12 cellular contexts compared by ENCODE assay signal in genomic region chr16:20884240-20884556, GRCh38. TPM values are rescaled to one million over a fixed set of nuclear protein-coding genes. Genes with fewer than 3 reads are reported as not detected.
A peak's percentile ranks its signal among the peaks of the same experiment; 100 is the strongest.
DNase-seq lines count a peak whose midpoint lies in the region; ATAC-seq, FAIRE-seq and TF ChIP-seq lines count a peak whose summit lies in the region.
"Had no signal": no experiment of that assay in that cellular context is flagged by ENCODE, and none has a peak within 500 bp of the region (broad histone marks: within the 10 kb centered on the region; RNA-seq: fewer than 3 reads in every experiment).

No MANE protein-coding gene starts in this region.

- no peak overlapping the region for H2AFZ ChIP-seq in K562 (ENCODE audit: low read depth, low read length)

- TF ChIP-seq POLR2A in K562 (conservative IDR thresholded peaks at IDR 0.05) = no peak

- no peak for ATAC-seq in K562

- H3K9me3 ChIP-seq in KOPT-K1 (ENCODE audit: insufficient read depth, low read length, poor library complexity, severe bottlenecking) (no peaks in the 10 kb centered on the region), K562 (replicated peaks; ENCODE audit: control insufficient read depth, insufficient read depth, low read depth, low read length) (no peaks in the 10 kb centered on the region), neutrophil (no peaks in the 10 kb centered on the region)
- H3K9me3 ChIP-seq: esophagus muscularis mucosa had no signal

- intact Hi-C loops in Calu3 (cut with micrococcal nuclease; ENCODE audit: unreplicated experiment) (no loop called here), K562 (cut with micrococcal nuclease) (no loop called here)

- no peaks in the 10 kb centered on the region for H3K79me2 ChIP-seq in K562 (ENCODE audit: control insufficient read depth, insufficient read depth, low read length)

- H3K27me3 ChIP-seq in K562 (ENCODE audit: control insufficient read depth in 2 of 2, insufficient read depth in 2 of 2, low read length in 2 of 2) (no peaks in the 10 kb centered on the region), neutrophil (no peaks in the 10 kb centered on the region)
- H3K27me3 ChIP-seq: esophagus muscularis mucosa had no signal

- no peak overlapping the region for H3K4me3 Mint-ChIP-seq in Calu3 (ENCODE audit: low read depth, unreplicated experiment)

- no peak for TF ChIP-seq RAD21 in K562 (CRISPR knock-in tag; conservative IDR thresholded peaks at IDR 0.05 in 1 of 2, IDR thresholded peaks at IDR 0.05 in 1 of 2)

- CTCF ChIA-PET in Calu3 (lab: Charles Lee) (no interaction called here), K562 (lab: Yijun Ruan, JAX; ENCODE audit: low intra/inter-chr PET ratio) (no interaction called here)

- H3K4me1 ChIP-seq in K562 (replicated peaks in 1 of 2; ENCODE audit: control insufficient read depth in 2 of 2, insufficient read depth in 2 of 2, low read length in 2 of 2) (peaks cover 0 to 10% of the 10 kb centered on the region in 2 experiments; a peak in 3 of 5 replicates), neutrophil (ENCODE audit: control insufficient read depth in 1 of 2, insufficient read depth in 1 of 2, low read depth in 1 of 2, low read length in 1 of 2) (peaks cover 29 to 31% of the 10 kb centered on the region in 2 experiments)

- H3K9ac ChIP-seq in K562 (ENCODE audit: insufficient read depth in 1 of 2, low read depth in 2 of 2, low read length in 2 of 2) = no peak overlapping the region

- POLR2A ChIA-PET in K562 (lab: Yijun Ruan, JAX) = interaction anchor here (0.9 to 1.3 kb wide), 4 partner anchors 8 to 48 kb away, joined by 3 to 4 read pairs (median 4); no protein-coding TSS in a partner anchor

- BruUV-seq in Calu3 (replicated peaks; lab: Mats Ljungman, UMichigan) = no TSS peak
- BruUV-seq in K562 (replicated peaks; lab: Mats Ljungman, UMichigan) = no TSS peak

- no peak for TF ChIP-seq CTCF in Calu3 (IDR thresholded peaks at IDR 0.05; ENCODE audit: unreplicated experiment)
- no peak for TF ChIP-seq CTCF in K562 (IDR thresholded peaks at IDR 0.05 in 2 of 3, conservative IDR thresholded peaks at IDR 0.05 in 1 of 3; ENCODE audit: insufficient read depth in 2 of 3, low read depth in 1 of 3, low read length in 3 of 3)
- no peak for TF ChIP-seq CTCF in neutrophil (IDR thresholded peaks at IDR 0.05)

- WGBS in K562 (ENCODE audit: insufficient coverage, low coverage, missing lambda C conversion rate) = 67% methylated on average over 1 of the region's 1 CpG

- in situ Hi-C loops in K562 (cut with MboI) = no loop called here

- H3K9me1 ChIP-seq in K562 (ENCODE audit: control insufficient read depth, insufficient read depth, low read length) = no peaks in the 10 kb centered on the region

- no peak overlapping the region for H3K4me3 ChIP-seq in K562
- no peak overlapping the region for H3K4me3 ChIP-seq in neutrophil (ENCODE audit: low read depth in 1 of 2, low read length in 1 of 2)
- H3K4me3 ChIP-seq: esophagus muscularis mucosa had no signal

- no peak for TF ChIP-seq EP300 in K562 (IDR thresholded peaks at IDR 0.05; ENCODE audit: low read length)

- H3K27me3 Mint-ChIP-seq in Calu3 (ENCODE audit: unreplicated experiment) = no peaks in the 10 kb centered on the region

- H3K27ac Mint-ChIP-seq in Calu3 (ENCODE audit: unreplicated experiment) = peak overlapping the region; percentile 4

- H3K36me3 Mint-ChIP-seq in Calu3 (ENCODE audit: insufficient read depth, unreplicated experiment) = peaks cover 4% of the 10 kb centered on the region

- H3K36me3 ChIP-seq in KOPT-K1 (ENCODE audit: insufficient read depth, low read length) (no peaks in the 10 kb centered on the region), K562 (ENCODE audit: control insufficient read depth, insufficient read depth, low read length) (no peaks in the 10 kb centered on the region), neutrophil (no peaks in the 10 kb centered on the region)

- DNase-seq in Calu3 (no peak), K562 (ENCODE audit: extremely low read depth in 1 of 4, low spot score in 3 of 4) (no peak), GM19240 (ENCODE audit: insufficient read length, low spot score) (no peak), NAMALWA (ENCODE audit: low spot score) (no peak), HPDE6-E6E7 (ENCODE audit: extremely low spot score) (no peak), NCI-H2227 (lab: John Stamatoyannopoulos, UW; ENCODE audit: unreplicated experiment) (no peak)
- DNase-seq: activated gamma-delta T cell treated with Interleukin-2 at 50 U/mL for 16 hours, midbrain, NCI-H510A treated with DMSO at 0.1 percent for 48 hours had no signal

- no peak for FAIRE-seq in K562 (lab: Jason Lieb, UNC)

- H3K9me3 Mint-ChIP-seq in Calu3 (ENCODE audit: low read depth, unreplicated experiment) = no peaks in the 10 kb centered on the region

- H3K27ac ChIP-seq in KOPT-K1 (ENCODE audit: low read depth, low read length, poor library complexity, severe bottlenecking) (peak overlapping the region; percentile 1), K562 (ENCODE audit: extremely low read depth, low read depth, low read length) (no peak overlapping the region), neutrophil (peak overlapping the region; percentile 35)

- no peak overlapping the region for H3K4me2 ChIP-seq in K562 (ENCODE audit: insufficient read depth, low read length)

- peaks cover 63% of the 10 kb centered on the region for H3K4me1 Mint-ChIP-seq in Calu3 (ENCODE audit: low read depth, unreplicated experiment)

- H4K20me1 ChIP-seq in K562 (replicated peaks; ENCODE audit: control insufficient read depth, insufficient read depth, low read length) = no peaks in the 10 kb centered on the region

TF ChIP-seq in K562, 482 proteins besides CTCF, POLR2A, EP300 and RAD21:
- TF ChIP-seq NCOA4 (IDR thresholded peaks at IDR 0.05; ENCODE audit: partially characterized antibody) = no peak
- TF ChIP-seq, protein P1, sequence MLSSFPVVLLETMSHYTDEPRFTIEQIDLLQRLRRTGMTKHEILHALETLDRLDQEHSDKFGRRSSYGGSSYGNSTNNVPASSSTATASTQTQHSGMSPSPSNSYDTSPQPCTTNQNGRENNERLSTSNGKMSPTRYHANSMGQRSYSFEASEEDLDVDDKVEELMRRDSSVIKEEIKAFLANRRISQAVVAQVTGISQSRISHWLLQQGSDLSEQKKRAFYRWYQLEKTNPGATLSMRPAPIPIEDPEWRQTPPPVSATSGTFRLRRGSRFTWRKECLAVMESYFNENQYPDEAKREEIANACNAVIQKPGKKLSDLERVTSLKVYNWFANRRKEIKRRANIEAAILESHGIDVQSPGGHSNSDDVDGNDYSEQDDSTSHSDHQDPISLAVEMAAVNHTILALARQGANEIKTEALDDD (IDR thresholded peaks at IDR 0.05) = peak; percentile 25; the same call in 1 of the 2 replicates
- no peak for TF ChIP-seq TFAM (CRISPR knock-in tag; conservative IDR thresholded peaks at IDR 0.05)

RNA-seq across cellular contexts. Expression of gene DCUN1D3, which starts 16.0 kb away (rescaled TPM):
- total RNA-seq in Calu3 (2022) (17.0 and 21.0 TPM in 2 replicates), K562 (2014; rRNA removed) (2.2 TPM in 2 replicates), K562 (2014; rRNA removed; fragmentation: Illumina TruSeq; extraction: Trizol) (2.2 and 3.2 TPM in 2 replicates), K562 (2015; rRNA removed; fragmentation: Illumina TruSeq; extraction: Trizol) (2.9 and 3.5 TPM in 2 replicates), K562 (2021) (3.8 and 4.7 TPM in 2 replicates)
- 8.4 and 10.3 TPM in 2 replicates for total RNA-seq in K562 (2011; cell fraction: chromatin; rRNA removed; ENCODE audit: low replicate concordance)
- 4.1 and 4.8 TPM in 2 replicates for total RNA-seq in K562 (2011; cell fraction: nucleolus; rRNA removed)
- total RNA-seq in K562 (2011; cell fraction: nucleoplasm; rRNA removed) = 9.6 and 13.8 TPM in 2 replicates
- polyA plus RNA-seq in K562 (2011; rRNA removed) (2.6 and 3.1 TPM in 2 replicates), K562 (2014; fragmentation: Illumina TruSeq; extraction: Trizol) (1.4 and 1.6 TPM in 2 replicates), K562 (2014; fragmentation: Nextera tagmentation; extraction: Ambion mirVana) (1 to 10 TPM; 1.0 to 1.9 TPM), K562 (2014; rRNA removed) (1.8 and 2.4 TPM in 2 replicates)
- polyA plus RNA-seq in K562 (2011; cell fraction: cytosol; rRNA removed) = 1.3 and 1.8 TPM in 2 replicates
- 5.6 and 5.7 TPM in 2 replicates for polyA plus RNA-seq in K562 (2011; cell fraction: nucleus; rRNA removed)
- polyA plus RNA-seq in K562 (2012) = 1.8 and 2.8 TPM in 2 replicates
- 5.3 and 6.9 TPM in 2 replicates for polyA minus RNA-seq in K562 (2011; rRNA and poly(A)+ RNA removed)
- polyA minus RNA-seq in K562 (2011; cell fraction: cytosol; rRNA and poly(A)+ RNA removed) = 2.7 and 3.2 TPM in 2 replicates
- polyA minus RNA-seq in K562 (2011; cell fraction: nucleus; rRNA and poly(A)+ RNA removed) = 3.9 and 6.3 TPM in 2 replicates

RNA-seq across cellular contexts. Expression of gene LYRM1, which starts 16.4 kb away (rescaled TPM):
- total RNA-seq in Calu3 (2022) (33.4 and 36.5 TPM in 2 replicates), K562 (2014; rRNA removed) (22.0 and 32.7 TPM in 2 replicates), K562 (2014; rRNA removed; fragmentation: Illumina TruSeq; extraction: Trizol) (26.2 and 28.2 TPM in 2 replicates), K562 (2015; rRNA removed; fragmentation: Illumina TruSeq; extraction: Trizol) (26.0 and 26.5 TPM in 2 replicates), K562 (2021) (17.5 and 18.9 TPM in 2 replicates)
- 5.6 and 11.9 TPM in 2 replicates for total RNA-seq in K562 (2011; cell fraction: chromatin; rRNA removed; ENCODE audit: low replicate concordance)
- 3.3 and 3.7 TPM in 2 replicates for total RNA-seq in K562 (2011; cell fraction: nucleolus; rRNA removed)
- total RNA-seq in K562 (2011; cell fraction: nucleoplasm; rRNA removed) = 8.4 and 14.1 TPM in 2 replicates
- polyA plus RNA-seq in K562 (2011; rRNA removed) (26.9 and 32.7 TPM in 2 replicates), K562 (2014; fragmentation: Illumina TruSeq; extraction: Trizol) (36.9 and 40.2 TPM in 2 replicates), K562 (2014; fragmentation: Nextera tagmentation; extraction: Ambion mirVana) (10 to 100 TPM; 40.0 to 44.1 TPM), K562 (2014; rRNA removed) (26.3 and 27.3 TPM in 2 replicates)
- 9.0 and 16.7 TPM in 2 replicates for polyA plus RNA-seq in K562 (2011; cell fraction: cytosol; rRNA removed)
- 7.8 and 12.3 TPM in 2 replicates for polyA plus RNA-seq in K562 (2011; cell fraction: nucleus; rRNA removed)
- 24.3 and 54.4 TPM in 2 replicates for polyA plus RNA-seq in K562 (2012)
- 18.1 and 18.9 TPM in 2 replicates for polyA minus RNA-seq in K562 (2011; rRNA and poly(A)+ RNA removed)
- 5.5 and 9.6 TPM in 2 replicates for polyA minus RNA-seq in K562 (2011; cell fraction: cytosol; rRNA and poly(A)+ RNA removed)
- 2.6 and 5.8 TPM in 2 replicates for polyA minus RNA-seq in K562 (2011; cell fraction: nucleus; rRNA and poly(A)+ RNA removed)
